9 cellular contexts compared by ENCODE assay signal in genomic region chr5:61280766-61281427, GRCh38. TPM values are rescaled to one million over a fixed set of nuclear protein-coding genes. Genes with fewer than 3 reads are reported as not detected.
DNase-seq lines count a peak whose midpoint lies in the region; ATAC-seq, FAIRE-seq and TF ChIP-seq lines count a peak whose summit lies in the region.
"Had no signal": no experiment of that assay in that cellular context is flagged by ENCODE, and none has a peak within 500 bp of the region (broad histone marks: within the 10 kb centered on the region; RNA-seq: fewer than 3 reads in every experiment).

No MANE protein-coding gene starts in this region.

- H3K27me3 Mint-ChIP-seq in activated CD4-positive, alpha-beta memory T cell treated with anti-CD3 and anti-CD28 coated beads for 36 hours: no peaks in the 10 kb centered on the region
- peaks cover 2% of the 10 kb centered on the region in 2 donors for H3K27me3 Mint-ChIP-seq in natural killer cell (ENCODE audit: low read depth in 2 of 2)

- H3K27ac Mint-ChIP-seq in activated CD4-positive, alpha-beta memory T cell treated with anti-CD3 and anti-CD28 coated beads for 36 hours: no peak overlapping the region
- peak overlapping the region in 1 of 2 donors; percentile 21 for H3K27ac Mint-ChIP-seq in natural killer cell

- POLR2A ChIA-PET in activated CD4-positive, alpha-beta memory T cell treated with anti-CD3 and anti-CD28 coated beads for 36 hours (lab: Charles Lee): interaction anchor here (1.4 kb wide), 1 partner anchor 79 kb away, joined by 4 read pairs; no protein-coding TSS in a partner anchor

- TF ChIP-seq CTCF in natural killer cell (IDR thresholded peaks at IDR 0.05): no peak

- no peaks in the 10 kb centered on the region for H3K36me3 ChIP-seq in small intestine (ENCODE audit: control insufficient read depth in 2 of 2, insufficient read depth in 2 of 2, low read length in 2 of 2)

- H3K4me3 Mint-ChIP-seq in activated CD4-positive, alpha-beta memory T cell treated with anti-CD3 and anti-CD28 coated beads for 36 hours: no peak overlapping the region
- no peak overlapping the region for H3K4me3 Mint-ChIP-seq in natural killer cell

- no peaks in the 10 kb centered on the region for H3K27me3 ChIP-seq in small intestine (ENCODE audit: control insufficient read depth in 2 of 2, insufficient read depth in 2 of 2, low read length in 2 of 2)

- no peaks in the 10 kb centered on the region for H3K36me3 Mint-ChIP-seq in activated CD4-positive, alpha-beta memory T cell treated with anti-CD3 and anti-CD28 coated beads for 36 hours
- H3K36me3 Mint-ChIP-seq in natural killer cell: no peaks in the 10 kb centered on the region

- ATAC-seq in natural killer cell (peak; percentile 41 to 57 (median 48)), HG02884 (IDR thresholded peaks at IDR 0.05; ENCODE audit: unreplicated experiment) (no peak)

- DNase-seq in NCI-H1417 (lab: John Stamatoyannopoulos, UW) (peak; percentile 34 to 73 (median 52)), NCI-H1417 treated with DMSO at 0.1 percent for 48 hours (lab: John Stamatoyannopoulos, UW) (no peak), NCI-H128 (lab: John Stamatoyannopoulos, UW; ENCODE audit: unreplicated experiment) (peak; percentile 19), natural killer cell (no peak), small intestine (no peak), globus pallidus (ENCODE audit: low spot score) (no peak)
- DNase-seq in activated CD4-positive, alpha-beta memory T cell treated with anti-CD3 and anti-CD28 coated beads for 36 hours: peak; percentile 53

- intact Hi-C loops in activated CD4-positive, alpha-beta memory T cell treated with anti-CD3 and anti-CD28 coated beads for 36 hours (cut with micrococcal nuclease): loop anchor here (1.0 to 5.0 kb wide), 7 partner anchors 25 to 334 kb away; partner anchors contain the start of genes ERCC8 and NDUFAF2
- intact Hi-C loops in natural killer cell (cut with micrococcal nuclease): no loop called here

- peaks cover 0 to 6% of the 10 kb centered on the region in 2 donors for H3K4me1 ChIP-seq in small intestine (ENCODE audit: control insufficient read depth in 2 of 2, insufficient read depth in 1 of 2, low read depth in 1 of 2, low read length in 1 of 2)

- no peak for FAIRE-seq in small intestine (lab: Jason Lieb, UNC)

- no peaks in the 10 kb centered on the region for H3K9me3 Mint-ChIP-seq in activated CD4-positive, alpha-beta memory T cell treated with anti-CD3 and anti-CD28 coated beads for 36 hours
- H3K9me3 Mint-ChIP-seq in natural killer cell: no peaks in the 10 kb centered on the region

- H3K4me3 ChIP-seq in small intestine (ENCODE audit: low read depth in 1 of 2, low read length in 2 of 2): no peak overlapping the region

- no peak overlapping the region for H3K27ac ChIP-seq in small intestine (ENCODE audit: low read depth in 1 of 2, low read length in 1 of 2)
- H3K27ac ChIP-seq: 22Rv1 had no signal

- H3K9me3 ChIP-seq in small intestine (ENCODE audit: control insufficient read depth, low read depth): no peaks in the 10 kb centered on the region

- H3K4me1 Mint-ChIP-seq in activated CD4-positive, alpha-beta memory T cell treated with anti-CD3 and anti-CD28 coated beads for 36 hours (ENCODE audit: low read depth): peaks cover 24% of the 10 kb centered on the region
- H3K4me1 Mint-ChIP-seq in natural killer cell: peaks cover 10 to 19% of the 10 kb centered on the region in 2 donors

- CTCF ChIA-PET in activated CD4-positive, alpha-beta memory T cell treated with anti-CD3 and anti-CD28 coated beads for 36 hours (lab: Charles Lee): interaction anchor here (0.6 to 1.4 kb wide), 2 partner anchors 50 to 258 kb away, joined by 3 read pairs; no protein-coding TSS in a partner anchor

- 17 to 40% (median 35%) methylated on average over 2 of the region's 2 CpGs for WGBS in small intestine, 3 donors

RNA-seq across cellular contexts. Expression of gene ZSWIM6, which starts 51.2 kb away (rescaled TPM):
- 1 to 10 TPM; 5.5 to 5.7 TPM for total RNA-seq in activated CD4-positive, alpha-beta memory T cell treated with anti-CD3 and anti-CD28 coated beads for 36 hours
- 10 to 100 TPM in 2 of 3 donors, 1 to 10 TPM in 1; 8.7 to 11.4 (median 10.5) TPM for total RNA-seq in natural killer cell
- 1 to 10 TPM; 3.2 to 4.9 (median 3.5) TPM for polyA plus RNA-seq in small intestine

Comparison
In these comparisons a context has a peak if more than half of its experiments do, and no peak if none do; other contexts are left out.
1. DNase-seq: peak in NCI-H1417 (3 of 3), NCI-H128 (single experiment) and activated CD4-positive, alpha-beta memory T cell treated with anti-CD3 and anti-CD28 coated beads for 36 hours (single experiment); none in NCI-H1417 treated with DMSO at 0.1 percent for 48 hours (single experiment), natural killer cell (single experiment), small intestine (single experiment) and globus pallidus (single experiment).